ENCODE assay signal across 23 cellular contexts in genomic region chr6:117206951-117207687, GRCh38. TPM values are rescaled to one million over a fixed set of nuclear protein-coding genes. Genes with fewer than 3 reads are reported as not detected.
A peak's percentile ranks its signal among the peaks of the same experiment; 100 is the strongest.
DNase-seq lines count a peak whose midpoint lies in the region; ATAC-seq and TF ChIP-seq lines count a peak whose summit lies in the region.
"Had no signal": no experiment of that assay in that cellular context is flagged by ENCODE, and none has a peak within 500 bp of the region (broad histone marks: within the 10 kb centered on the region; RNA-seq: fewer than 3 reads in every experiment).

No MANE protein-coding gene starts in this region.

- POLR2A ChIA-PET in HEK293T (lab: Yijun Ruan, JAX) = no interaction called here
- POLR2A ChIA-PET in PC-9 (lab: Charles Lee; ENCODE audit: unreplicated experiment) = no interaction called here

- H3K27ac ChIP-seq in RWPE2 (ENCODE audit: poor library complexity, severe bottlenecking) (no peak overlapping the region), heart left ventricle (no peak overlapping the region), PC-9 (no peak overlapping the region), esophagus squamous epithelium (no peak overlapping the region)
- H3K27ac ChIP-seq: cardiac muscle cell had no signal

- WGBS in heart left ventricle, 4 donors = 42 to 54% (median 49%) methylated on average over 8 of the region's 8 CpGs
- 58 to 65% methylated on average over 8 of the region's 8 CpGs for WGBS in esophagus squamous epithelium, 2 donors

- ATAC-seq in RWPE2 (ENCODE audit: low read depth) = peak; percentile 56
- peak; percentile 75 to 94 (median 93) for ATAC-seq in heart left ventricle

- no peaks in the 10 kb centered on the region for H3K4me1 ChIP-seq in RWPE2 (ENCODE audit: insufficient read depth, poor library complexity, severe bottlenecking)
- H3K4me1 ChIP-seq in heart left ventricle = no peaks in the 10 kb centered on the region
- no peaks in the 10 kb centered on the region for H3K4me1 ChIP-seq in PC-9 (replicated peaks; ENCODE audit: insufficient read depth)
- no peaks in the 10 kb centered on the region for H3K4me1 ChIP-seq in esophagus squamous epithelium

- CTCF ChIA-PET in HEK293T (lab: Yijun Ruan, JAX) = no interaction called here
- CTCF ChIA-PET in PC-9 (lab: Charles Lee) = no interaction called here

- BruUV-seq in PC-9 (replicated peaks; lab: Mats Ljungman, UMichigan) = no TSS peak

- H4K20me1 ChIP-seq in PC-9 (ENCODE audit: insufficient read depth) = no peaks in the 10 kb centered on the region

- TF ChIP-seq CTCF in RWPE2 (IDR thresholded peaks at IDR 0.05; ENCODE audit: poor library complexity, severe bottlenecking) (no peak), heart left ventricle (IDR thresholded peaks at IDR 0.05) (no peak), PC-9 (conservative IDR thresholded peaks at IDR 0.05) (no peak), esophagus squamous epithelium (IDR thresholded peaks at IDR 0.05) (no peak)

- H3K4me3 ChIP-seq in RWPE2 (ENCODE audit: severe bottlenecking) (no peak overlapping the region), heart left ventricle (no peak overlapping the region), PC-9 (no peak overlapping the region), esophagus squamous epithelium (no peak overlapping the region)
- H3K4me3 ChIP-seq: cardiac muscle cell had no signal

- no peaks in the 10 kb centered on the region for H3F3A ChIP-seq in PC-9 (ENCODE audit: insufficient read depth, low read depth)

- H3K27me3 ChIP-seq in RWPE2 (ENCODE audit: insufficient read depth, poor library complexity, severe bottlenecking) = no peaks in the 10 kb centered on the region
- H3K27me3 ChIP-seq in heart left ventricle = no peaks in the 10 kb centered on the region
- H3K27me3 ChIP-seq in PC-9 (ENCODE audit: insufficient read depth, low read depth) = no peaks in the 10 kb centered on the region
- H3K27me3 ChIP-seq in esophagus squamous epithelium = no peaks in the 10 kb centered on the region
- H3K27me3 ChIP-seq: cardiac muscle cell had no signal

- H3K9me2 ChIP-seq in PC-9 (ENCODE audit: insufficient read depth) = no peaks in the 10 kb centered on the region

- no peak overlapping the region for H3K4me2 ChIP-seq in PC-9

- no peak overlapping the region for H2AFZ ChIP-seq in PC-9

- DNase-seq in HEK293T (ENCODE audit: extremely low spot score) = peak; percentile 16
- no peak for DNase-seq in RWPE2 (ENCODE audit: low spot score)
- DNase-seq in heart left ventricle = peak in 4 of 5 donors; percentile 15 to 57 (median 33)
- DNase-seq in renal cortical epithelial cell (ENCODE audit: low read depth) = peak; percentile 4
- no peak for DNase-seq in erythroblast (lab: John Stamatoyannopoulos, UW)
- no peak for DNase-seq in PC-9
- no peak for DNase-seq in esophagus squamous epithelium (lab: John Stamatoyannopoulos, UW)
- DNase-seq in stimulated activated naive CD4-positive, alpha-beta T cell (lab: John Stamatoyannopoulos, UW) = no peak
- DNase-seq: activated CD4-positive, alpha-beta T cell treated with anti-CD3 and anti-CD28 coated beads for 1 hour; activated CD8-positive, alpha-beta memory T cell treated with anti-CD3 and anti-CD28 coated beads, Interleukin-2, amount 50 U/mL, for 48 hours; activated naive CD4-positive, alpha-beta T cell treated with anti-CD3 and anti-CD28 coated beads, Interleukin-2, amount 50 U/mL, for 16 hours; foreskin melanocyte; H9; immature natural killer cell; KG1; midbrain; NCI-H1436; NCI-H510A treated with DMSO at 0.1 percent for 48 hours; OCI-M1; T-helper 2 cell had no signal

- no peaks in the 10 kb centered on the region for H3K79me2 ChIP-seq in PC-9 (ENCODE audit: low read depth)

- no peaks in the 10 kb centered on the region for H3K9me3 ChIP-seq in RWPE2 (ENCODE audit: severe bottlenecking)
- H3K9me3 ChIP-seq in heart left ventricle = peaks cover 0 to 7% (median 0%) of the 10 kb centered on the region in 12 donors
- H3K9me3 ChIP-seq in PC-9 (ENCODE audit: insufficient read depth, low read depth) = no peaks in the 10 kb centered on the region
- no peaks in the 10 kb centered on the region for H3K9me3 ChIP-seq in esophagus squamous epithelium

- intact Hi-C loops in heart left ventricle (cut with DNase I) (no loop called here), PC-9 (cut with micrococcal nuclease; ENCODE audit: unreplicated experiment) (no loop called here), esophagus squamous epithelium (cut with DNase I) (no loop called here)

- H3K36me3 ChIP-seq in RWPE2 (ENCODE audit: low read depth) = no peaks in the 10 kb centered on the region
- H3K36me3 ChIP-seq in heart left ventricle = no peaks in the 10 kb centered on the region
- H3K36me3 ChIP-seq in PC-9 (ENCODE audit: low read depth) = no peaks in the 10 kb centered on the region
- H3K36me3 ChIP-seq in esophagus squamous epithelium = no peaks in the 10 kb centered on the region
- H3K36me3 ChIP-seq: cardiac muscle cell had no signal

- TF ChIP-seq POLR2A in heart left ventricle (IDR thresholded peaks at IDR 0.05) = no peak
- TF ChIP-seq POLR2A in erythroblast (IDR thresholded peaks at IDR 0.05; ENCODE audit: low read length) = no peak
- TF ChIP-seq POLR2A in esophagus squamous epithelium (IDR thresholded peaks at IDR 0.05) = no peak

TF ChIP-seq in HEK293T, 16 proteins besides CTCF, POLR2A, EP300 and RAD21:
- TF ChIP-seq LEF1 (IDR thresholded peaks at IDR 0.05; ENCODE audit: borderline replicate concordance) (no peak), TARDBP (IDR thresholded peaks at IDR 0.05) (no peak), SUZ12 (IDR thresholded peaks at IDR 0.05) (no peak), BHLHE40 (IDR thresholded peaks at IDR 0.05; ENCODE audit: borderline replicate concordance) (no peak), FOXM1 (IDR thresholded peaks at IDR 0.05; ENCODE audit: borderline replicate concordance) (no peak), FOXK2 (IDR thresholded peaks at IDR 0.05) (no peak), HDGF (IDR thresholded peaks at IDR 0.05; ENCODE audit: borderline replicate concordance) (no peak), ZNF384 (IDR thresholded peaks at IDR 0.05) (no peak), NFRKB (IDR thresholded peaks at IDR 0.05) (no peak), ELF4 (IDR thresholded peaks at IDR 0.05) (no peak), CTBP1 (IDR thresholded peaks at IDR 0.05; ENCODE audit: borderline replicate concordance) (no peak), FOXA1 (IDR thresholded peaks at IDR 0.05) (no peak), SP1 (IDR thresholded peaks at IDR 0.05) (no peak), L3MBTL2 (conservative IDR thresholded peaks at IDR 0.05) (no peak), ARNT (IDR thresholded peaks at IDR 0.05) (no peak)
TF ChIP-seq in HEK293T: peak in this region for 0.

RNA-seq across cellular contexts. Expression of gene VGLL2, which starts 58.2 kb away (rescaled TPM):
- total RNA-seq in heart left ventricle = 10 to 100 TPM in 1 of 9 donors, 1 to 10 TPM in 1, under 1 TPM in 4, not detected in 3; 0.20 to 29.3 (median 0.54) TPM
- polyA plus RNA-seq in heart left ventricle = under 1 TPM in 1 of 2 donors, not detected in 1; 0.23 TPM
- 0.17 TPM in 1 of 2 replicates, not detected in the other for total RNA-seq in renal cortical epithelial cell
- total RNA-seq in PC-9 (2021) = not detected in 2 replicates
- not detected for total RNA-seq in esophagus squamous epithelium
- total RNA-seq: cardiac muscle cell, H9, omental fat pad had no signal
- polyA plus RNA-seq: BJ, cardiac muscle cell, immature natural killer cell had no signal

Comparison
In these comparisons a context has a peak if more than half of its experiments do, and no peak if none do; other contexts are left out.
1. DNase-seq: peak in HEK293T (single experiment), heart left ventricle (4 of 5) and renal cortical epithelial cell (single experiment); none in RWPE2 (single experiment), erythroblast (0 of 2), PC-9 (0 of 2), esophagus squamous epithelium (single experiment) and stimulated activated naive CD4-positive, alpha-beta T cell (0 of 6).